Comparison of ENCODE assay signal across 27 cellular contexts in the genomic region with DNA sequence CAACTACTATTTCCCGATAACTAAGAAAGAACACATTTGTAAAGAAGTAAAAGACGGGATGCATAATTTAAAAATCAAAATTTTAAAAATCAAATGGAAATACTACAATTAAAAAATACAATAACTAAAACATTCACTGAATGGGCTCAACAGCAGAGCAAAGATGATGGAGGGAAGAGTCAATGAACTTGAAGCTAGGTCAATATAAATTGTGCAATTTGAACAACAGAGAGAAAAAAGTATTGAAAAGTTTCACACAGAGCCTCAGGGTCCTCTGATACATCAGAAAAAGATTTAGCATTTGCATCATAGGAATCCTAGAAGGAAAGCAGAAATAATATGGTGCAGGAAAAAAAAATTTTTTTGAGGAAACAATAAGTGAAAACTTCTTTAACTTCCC.
DNase-seq lines count a peak whose midpoint lies in the region; ATAC-seq, FAIRE-seq and TF ChIP-seq lines count a peak whose summit lies in the region.
"Had no signal": no experiment of that assay in that cellular context is flagged by ENCODE, and none has a peak within 500 bp of the region (broad histone marks: within the 10 kb centered on the region; RNA-seq: fewer than 3 reads in every experiment).

No MANE protein-coding gene starts in this region.

- DNase-seq in ELR (ENCODE audit: low read depth) (peak; percentile 20), bronchial epithelial cell (ENCODE audit: low read depth) (peak; percentile 8), left lobe of liver (ENCODE audit: low spot score) (no peak), esophagus squamous epithelium (lab: John Stamatoyannopoulos, UW) (no peak), activated gamma-delta T cell (lab: John Stamatoyannopoulos, UW) (no peak)
- no peak for DNase-seq in activated naive CD4-positive, alpha-beta T cell treated with anti-CD3 and anti-CD28 coated beads, Interleukin-2, amount 50 U/mL, for 72 hours (ENCODE audit: low spot score in 2 of 2)
- DNase-seq: 8988T; ACHN; BE2C; C1 segment of cervical spinal cord; CD4-positive, alpha-beta memory T cell; CD4-positive, CD25-positive, alpha-beta regulatory T cell; CD8-positive, alpha-beta memory T cell; COR-L47; DMS 273 treated with DMSO at 0.1 percent for 48 hours; DMS153; DMS53; DMS79; DND-41; EL; GF-D8 had no signal

- no peak for TF ChIP-seq POLR2A in esophagus squamous epithelium (IDR thresholded peaks at IDR 0.05)

- no peak overlapping the region for H3K27ac ChIP-seq in esophagus squamous epithelium
- H3K27ac ChIP-seq: BLaER1 had no signal

- H3K27ac Mint-ChIP-seq in activated naive CD4-positive, alpha-beta T cell treated with anti-CD3 and anti-CD28 coated beads, Interleukin-2, amount 50 U/mL, for 72 hours = no peak overlapping the region
- H3K27ac Mint-ChIP-seq: CD14-positive monocyte; CD4-positive, alpha-beta memory T cell; CD4-positive, CD25-positive, alpha-beta regulatory T cell; CD8-positive, alpha-beta memory T cell had no signal

- WGBS in esophagus squamous epithelium, 2 donors = 95 to 97% methylated on average over 2 of the region's 2 CpGs

- intact Hi-C loops in esophagus squamous epithelium (cut with DNase I) = no loop called here

- H3K4me1 ChIP-seq in esophagus squamous epithelium = no peaks in the 10 kb centered on the region
- H3K4me1 ChIP-seq: BLaER1 had no signal

- FAIRE-seq in bronchial epithelial cell (lab: Jason Lieb, UNC) = no peak
- FAIRE-seq: A204.1, G401.6, GM12891, GM18507 had no signal

- peaks cover 0 to 5% of the 10 kb centered on the region in 2 donors for H3K9me3 Mint-ChIP-seq in activated naive CD4-positive, alpha-beta T cell treated with anti-CD3 and anti-CD28 coated beads, Interleukin-2, amount 50 U/mL, for 72 hours

- no peaks in the 10 kb centered on the region for H3K36me3 Mint-ChIP-seq in activated naive CD4-positive, alpha-beta T cell treated with anti-CD3 and anti-CD28 coated beads, Interleukin-2, amount 50 U/mL, for 72 hours
- H3K36me3 Mint-ChIP-seq: CD14-positive monocyte; CD4-positive, alpha-beta memory T cell; CD4-positive, CD25-positive, alpha-beta regulatory T cell; CD8-positive, alpha-beta memory T cell had no signal

- H3K4me3 ChIP-seq in bronchial epithelial cell (ENCODE audit: low read depth, low read length) (no peak overlapping the region), esophagus squamous epithelium (no peak overlapping the region)
- H3K4me3 ChIP-seq: BLaER1 had no signal

- H3K9me3 ChIP-seq in esophagus squamous epithelium = no peaks in the 10 kb centered on the region
- H3K9me3 ChIP-seq: BE2C, BLaER1 had no signal

- TF ChIP-seq CTCF in bronchial epithelial cell (IDR thresholded peaks at IDR 0.05; ENCODE audit: insufficient read depth, low read length, severe bottlenecking) (no peak), esophagus squamous epithelium (IDR thresholded peaks at IDR 0.05) (no peak)

- no peaks in the 10 kb centered on the region for H3K27me3 ChIP-seq in bronchial epithelial cell (ENCODE audit: control insufficient read depth, insufficient read depth, low read length)
- no peaks in the 10 kb centered on the region for H3K27me3 ChIP-seq in esophagus squamous epithelium
- H3K27me3 ChIP-seq: BE2C, BLaER1 had no signal

- H3K36me3 ChIP-seq in bronchial epithelial cell (ENCODE audit: control insufficient read depth, insufficient read depth, low read length) (no peaks in the 10 kb centered on the region), esophagus squamous epithelium (no peaks in the 10 kb centered on the region)
- H3K36me3 ChIP-seq: BE2C, BLaER1 had no signal

- ATAC-seq in left lobe of liver = peak; percentile 71
- no peak for ATAC-seq in activated naive CD4-positive, alpha-beta T cell treated with anti-CD3 and anti-CD28 coated beads, Interleukin-2, amount 50 U/mL, for 72 hours

Comparison
In these comparisons a context has a peak if more than half of its experiments do, and no peak if none do; other contexts are left out.
1. DNase-seq: peak in ELR (single experiment) and bronchial epithelial cell (single experiment); none in left lobe of liver (single experiment), activated naive CD4-positive, alpha-beta T cell treated with anti-CD3 and anti-CD28 coated beads, Interleukin-2, amount 50 U/mL, for 72 hours (0 of 2), esophagus squamous epithelium (single experiment) and activated gamma-delta T cell (single experiment).